ENCODE assay signal across 20 cellular contexts in the genomic region with DNA sequence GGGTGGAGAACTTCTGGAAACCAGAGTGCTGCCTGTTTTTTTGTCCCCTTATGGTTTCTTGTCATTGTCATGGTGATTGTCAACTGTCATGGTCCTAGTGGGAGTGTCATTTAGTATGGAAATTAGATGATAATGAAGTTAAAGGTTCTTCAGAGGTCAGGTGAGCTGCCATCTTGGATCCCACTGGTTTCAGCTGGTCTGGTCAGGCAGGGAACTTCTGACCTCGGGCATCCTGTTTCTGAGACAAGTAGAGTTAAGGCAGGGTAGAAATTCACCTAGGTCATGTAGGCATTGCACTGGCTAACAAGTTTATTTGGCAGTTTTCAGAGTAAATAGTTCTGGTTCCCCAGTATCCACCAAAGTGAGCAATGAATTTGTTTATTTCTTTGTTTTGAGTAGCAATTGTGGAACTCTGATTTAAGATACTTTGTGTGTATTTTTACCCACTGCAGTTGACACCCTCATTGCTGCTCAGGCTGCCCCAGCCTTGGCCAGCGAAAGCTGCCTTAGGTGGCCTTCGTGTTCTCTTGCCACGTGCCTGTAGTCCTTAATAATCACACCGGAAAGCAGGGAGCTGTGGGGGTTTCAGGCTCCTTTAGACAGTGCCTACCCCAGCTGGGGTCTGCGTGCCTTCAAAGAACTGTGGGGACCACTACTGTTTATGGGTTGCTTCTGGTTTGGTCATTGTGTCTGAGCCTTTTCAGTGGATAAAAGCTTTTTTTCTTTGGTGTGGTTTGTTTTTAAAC. TPM values are rescaled to one million over a fixed set of nuclear protein-coding genes. Genes with fewer than 3 reads are reported as not detected.
A peak's percentile ranks its signal among the peaks of the same experiment; 100 is the strongest.
DNase-seq lines count a peak whose midpoint lies in the region; ATAC-seq, FAIRE-seq and TF ChIP-seq lines count a peak whose summit lies in the region.
"Had no signal": no experiment of that assay in that cellular context is flagged by ENCODE, and none has a peak within 500 bp of the region (broad histone marks: within the 10 kb centered on the region; RNA-seq: fewer than 3 reads in every experiment).

No MANE protein-coding gene starts in this region.

- H3K4me3 ChIP-seq in spleen (no peak overlapping the region), pancreas (no peak overlapping the region)
- H3K4me3 ChIP-seq: vagina had no signal

- no peak for FAIRE-seq in pancreas (lab: Jason Lieb, UNC)
- FAIRE-seq: TTC549 had no signal

- H3K9me3 Mint-ChIP-seq in T-cell: no peaks in the 10 kb centered on the region
- H3K9me3 Mint-ChIP-seq in activated naive CD8-positive, alpha-beta T cell treated with anti-CD3 and anti-CD28 coated beads, Interleukin-2, amount 50 U/mL, for 24 hours: no peaks in the 10 kb centered on the region

- H3K4me1 ChIP-seq in spleen (peaks cover 58 to 100% (median 99%) of the 10 kb centered on the region in 6 donors), pancreas (peaks cover 2 to 28% (median 9%) of the 10 kb centered on the region in 3 donors)

- intact Hi-C loops in spleen (cut with DNase I; ENCODE audit: low total_unique reads): no loop called here
- intact Hi-C loops in pancreas (cut with DNase I): no loop called here

- H3K36me3 Mint-ChIP-seq in T-cell: peaks cover 3% of the 10 kb centered on the region
- peaks cover 35% of the 10 kb centered on the region for H3K36me3 Mint-ChIP-seq in activated naive CD8-positive, alpha-beta T cell treated with anti-CD3 and anti-CD28 coated beads, Interleukin-2, amount 50 U/mL, for 24 hours (ENCODE audit: low read depth)

- H3K27ac ChIP-seq in spleen (peak overlapping the region in 6 of 8 donors; percentile 5 to 93 (median 70)), pancreas (no peak overlapping the region)
- H3K27ac ChIP-seq: vagina had no signal

- peak overlapping the region; percentile 93 for H3K27ac Mint-ChIP-seq in T-cell
- peak overlapping the region; percentile 97 for H3K27ac Mint-ChIP-seq in activated naive CD8-positive, alpha-beta T cell treated with anti-CD3 and anti-CD28 coated beads, Interleukin-2, amount 50 U/mL, for 24 hours

- TF ChIP-seq POLR2A in spleen (IDR thresholded peaks at IDR 0.05): no peak

- no peaks in the 10 kb centered on the region for H3K9me3 ChIP-seq in spleen
- no peaks in the 10 kb centered on the region for H3K9me3 ChIP-seq in pancreas
- H3K9me3 ChIP-seq: vagina had no signal

- H3K27me3 ChIP-seq in spleen (replicated peaks in 1 of 7) (no peaks in the 10 kb centered on the region), pancreas (no peaks in the 10 kb centered on the region)
- H3K27me3 ChIP-seq: vagina had no signal

- WGBS in spleen, 5 donors: 90 to 95% (median 94%) methylated on average over 6 of the region's 6 CpGs
- WGBS in pancreas, 2 donors: 90 to 94% methylated on average over 6 of the region's 6 CpGs

- CTCF ChIA-PET in T-cell (lab: Charles Lee): interaction anchor here in 1 of 2 donors (0.8 kb wide), 1 partner anchor 219 kb away, joined by 3 read pairs; no protein-coding TSS in a partner anchor

- H3K4me1 Mint-ChIP-seq in T-cell: peaks cover 93 to 96% (median 94%) of the 10 kb centered on the region in 3 donors
- peaks cover 95% of the 10 kb centered on the region for H3K4me1 Mint-ChIP-seq in activated naive CD8-positive, alpha-beta T cell treated with anti-CD3 and anti-CD28 coated beads, Interleukin-2, amount 50 U/mL, for 24 hours

- POLR2A ChIA-PET in T-cell (lab: Charles Lee): interaction anchor here in 1 of 2 donors (0.6 to 0.7 kb wide), 3 partner anchors 44 to 47 kb away, joined by 4 to 8 read pairs (median 6); no protein-coding TSS in a partner anchor

- H3K27me3 Mint-ChIP-seq in T-cell: no peaks in the 10 kb centered on the region
- H3K27me3 Mint-ChIP-seq in activated naive CD8-positive, alpha-beta T cell treated with anti-CD3 and anti-CD28 coated beads, Interleukin-2, amount 50 U/mL, for 24 hours: no peaks in the 10 kb centered on the region

- ATAC-seq in T-cell (replicated peaks in 1 of 4) (no peak), pancreas (no peak)
- no peak for ATAC-seq in activated naive CD8-positive, alpha-beta T cell treated with anti-CD3 and anti-CD28 coated beads, Interleukin-2, amount 50 U/mL, for 24 hours
- ATAC-seq: SK-N-SH treated with all-trans-retinoic acid at 6 μM for 48 hours had no signal

- TF ChIP-seq CTCF in spleen (IDR thresholded peaks at IDR 0.05 in 8 of 11, conservative IDR thresholded peaks at IDR 0.05 in 3 of 11): no peak
- TF ChIP-seq CTCF in pancreas (IDR thresholded peaks at IDR 0.05): no peak

- H3K36me3 ChIP-seq in spleen: no peaks in the 10 kb centered on the region
- no peaks in the 10 kb centered on the region for H3K36me3 ChIP-seq in pancreas
- H3K36me3 ChIP-seq: vagina had no signal

- DNase-seq in activated T-cell treated with anti-CD3 and anti-CD28 coated beads, Interleukin-2, amount 50 U/mL, for 48 hours: peak; percentile 11 to 15
- DNase-seq in activated T-cell treated with anti-CD3 and anti-CD28 coated beads, Interleukin-2, amount 50 U/mL, for 1 hour: no peak
- no peak for DNase-seq in T-cell
- no peak for DNase-seq in activated naive CD8-positive, alpha-beta T cell treated with anti-CD3 and anti-CD28 coated beads, Interleukin-2, amount 50 U/mL, for 24 hours
- no peak for DNase-seq in spleen
- DNase-seq in LoVo (ENCODE audit: low spot score): no peak
- DNase-seq in putamen (ENCODE audit: low spot score): no peak
- DNase-seq in pancreas: no peak
- DNase-seq: ACHN; amygdala; islet precursor cell; mammary epithelial cell; NCI-H1694; NCI-H226; NK-92 treated with Interleukin-12 subunit alpha and Interleukin-12 subunit beta, amount 100 ng/mL, for 24 hours; stimulated activated CD4-positive, alpha-beta T cell treated with anti-CD3 and anti-CD28 coated beads, Interleukin-15, amount 100 ng/mL, for 24 hours had no signal

- H3K4me3 Mint-ChIP-seq in T-cell: peak overlapping the region; percentile 24 to 73 (median 49)
- H3K4me3 Mint-ChIP-seq in activated naive CD8-positive, alpha-beta T cell treated with anti-CD3 and anti-CD28 coated beads, Interleukin-2, amount 50 U/mL, for 24 hours: no peak overlapping the region
- H3K4me3 Mint-ChIP-seq: neural crest cell had no signal

RNA-seq across cellular contexts. Expression of a gene that starts 48.7 kb away (rescaled TPM):
- total RNA-seq in T-cell (100 to 1,000 TPM in 4 of 5 donors, 10 to 100 TPM in 1; 97.7 to 154 (median 120) TPM), spleen (100 to 1,000 TPM in 2 of 7 donors, 10 to 100 TPM in 5; 50.3 to 106 (median 82.9) TPM), pancreas (10 to 100 TPM; 30.8 to 57.6 (median 31.4) TPM)
- polyA plus RNA-seq in spleen (10 to 100 TPM; 21.5 to 32.1 (median 30.0) TPM), pancreas (10 to 100 TPM; 28.4 to 29.9 TPM)

Comparison
In these comparisons a context has a peak if more than half of its experiments do, and no peak if none do; other contexts are left out.
1. DNase-seq: peak in activated T-cell treated with anti-CD3 and anti-CD28 coated beads, Interleukin-2, amount 50 U/mL, for 48 hours (2 of 2); none in activated T-cell treated with anti-CD3 and anti-CD28 coated beads, Interleukin-2, amount 50 U/mL, for 1 hour (single experiment), T-cell (0 of 34), activated naive CD8-positive, alpha-beta T cell treated with anti-CD3 and anti-CD28 coated beads, Interleukin-2, amount 50 U/mL, for 24 hours (single experiment), spleen (single experiment), LoVo (single experiment), putamen (single experiment) and pancreas (0 of 6).
2. H3K27ac ChIP-seq: peak in spleen (6 of 8); none in pancreas (0 of 4).